In the genomic region with DNA sequence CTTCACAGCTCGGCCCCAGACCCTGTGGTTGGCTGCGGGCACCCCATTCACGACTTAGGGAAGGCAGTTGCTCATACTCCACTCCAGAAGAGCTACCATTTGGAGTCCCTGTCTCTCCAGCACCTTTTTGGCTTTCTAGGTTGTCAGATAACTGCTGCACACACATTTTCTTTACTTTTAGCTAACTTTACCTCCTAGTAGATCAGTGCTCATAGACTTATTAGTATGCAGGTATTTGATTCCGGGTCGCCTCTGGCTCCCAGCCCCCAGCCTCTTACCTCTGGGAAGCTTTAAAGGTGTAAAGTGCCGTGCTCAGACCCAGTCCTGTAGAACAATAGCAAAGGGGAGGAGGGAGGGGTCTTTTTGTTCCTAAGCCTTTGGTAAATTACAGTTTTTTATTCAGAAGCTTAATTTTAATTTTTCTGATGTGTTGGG, we compare ENCODE assay signal across 8 cellular contexts.
DNase-seq lines count a peak whose midpoint lies in the region; ATAC-seq and TF ChIP-seq lines count a peak whose summit lies in the region.

No MANE protein-coding gene starts in this region.

- no peak for TF ChIP-seq CTCF in WERI-Rb-1 (IDR thresholded peaks at IDR 0.05; ENCODE audit: low read depth, low read length)

- no peaks in the 10 kb centered on the region for H3K9me3 ChIP-seq in WERI-Rb-1 (ENCODE audit: severe bottlenecking)
- H3K9me3 ChIP-seq in iPS DF 6.9 (ENCODE audit: control insufficient read depth, insufficient read depth, low read length): no peaks in the 10 kb centered on the region

- peak overlapping the region; percentile 85 for H3K4me3 ChIP-seq in WERI-Rb-1 (ENCODE audit: low read depth, low read length)
- peak overlapping the region; percentile 97 for H3K4me3 ChIP-seq in iPS DF 6.9 (ENCODE audit: low read length)

- no peaks in the 10 kb centered on the region for H3K27me3 Mint-ChIP-seq in activated T-cell treated with anti-CD3 and anti-CD28 coated beads, Interleukin-2, amount 50 U/mL, for 72 hours (ENCODE audit: low read depth)

- H3K27ac Mint-ChIP-seq in activated T-cell treated with anti-CD3 and anti-CD28 coated beads, Interleukin-2, amount 50 U/mL, for 72 hours: peak overlapping the region; percentile 95
- peak overlapping the region; percentile 97 for H3K27ac Mint-ChIP-seq in stimulated activated effector memory CD8-positive, alpha-beta T cell treated with anti-CD3 and anti-CD28 coated beads, Interleukin-12 subunit alpha, Interleukin-12 subunit beta, amount 100 ng/mL, for 72 hours

- no peaks in the 10 kb centered on the region for H3K27me3 ChIP-seq in WERI-Rb-1 (ENCODE audit: insufficient read depth, low read depth, severe bottlenecking)
- H3K27me3 ChIP-seq in iPS DF 6.9 (ENCODE audit: control insufficient read depth, insufficient read depth, low read length): no peaks in the 10 kb centered on the region

- peak overlapping the region; percentile 94 to 96 for H3K4me3 Mint-ChIP-seq in activated T-cell treated with anti-CD3 and anti-CD28 coated beads, Interleukin-2, amount 50 U/mL, for 72 hours
- H3K4me3 Mint-ChIP-seq in stimulated activated effector memory CD8-positive, alpha-beta T cell treated with anti-CD3 and anti-CD28 coated beads, Interleukin-12 subunit alpha, Interleukin-12 subunit beta, amount 100 ng/mL, for 72 hours: peak overlapping the region; percentile 88

- ATAC-seq in activated T-cell treated with anti-CD3 and anti-CD28 coated beads, Interleukin-2, amount 50 U/mL, for 72 hours (replicated peaks in 1 of 2): peak; percentile 9 to 11
- peak; percentile 15 for ATAC-seq in stimulated activated effector memory CD8-positive, alpha-beta T cell treated with anti-CD3 and anti-CD28 coated beads, Interleukin-12 subunit alpha, Interleukin-12 subunit beta, amount 100 ng/mL, for 72 hours
- ATAC-seq in HG02610 (IDR thresholded peaks at IDR 0.05; ENCODE audit: unreplicated experiment) (no peak), HG02798 (IDR thresholded peaks at IDR 0.05; ENCODE audit: poor library complexity, unreplicated experiment) (no peak)

- H3K27ac ChIP-seq in WERI-Rb-1 (peak overlapping the region; percentile 96), iPS DF 6.9 (ENCODE audit: low read length) (peak overlapping the region; percentile 12)

- H3K9me3 Mint-ChIP-seq in activated T-cell treated with anti-CD3 and anti-CD28 coated beads, Interleukin-2, amount 50 U/mL, for 72 hours: no peaks in the 10 kb centered on the region
- no peaks in the 10 kb centered on the region for H3K9me3 Mint-ChIP-seq in stimulated activated effector memory CD8-positive, alpha-beta T cell treated with anti-CD3 and anti-CD28 coated beads, Interleukin-12 subunit alpha, Interleukin-12 subunit beta, amount 100 ng/mL, for 72 hours

- H3K4me1 Mint-ChIP-seq in activated T-cell treated with anti-CD3 and anti-CD28 coated beads, Interleukin-2, amount 50 U/mL, for 72 hours (ENCODE audit: low read depth): peaks cover 72% of the 10 kb centered on the region
- H3K4me1 Mint-ChIP-seq in stimulated activated effector memory CD8-positive, alpha-beta T cell treated with anti-CD3 and anti-CD28 coated beads, Interleukin-12 subunit alpha, Interleukin-12 subunit beta, amount 100 ng/mL, for 72 hours: peaks cover 59% of the 10 kb centered on the region

- peaks cover 3% of the 10 kb centered on the region; the same call in 1 of the 2 replicates for H3K4me1 ChIP-seq in iPS DF 6.9 (ENCODE audit: control insufficient read depth, insufficient read depth, low read length)

- no CpG with 5 or more reads among the region's 6 CpGs for WGBS in iPS DF 6.9 (ENCODE audit: insufficient coverage, insufficient read length)

- H3K36me3 ChIP-seq in WERI-Rb-1: no peaks in the 10 kb centered on the region
- H3K36me3 ChIP-seq in iPS DF 6.9 (ENCODE audit: control insufficient read depth, insufficient read depth, low read length): no peaks in the 10 kb centered on the region

- no peak for DNase-seq in activated T-cell treated with anti-CD3 and anti-CD28 coated beads, Interleukin-2, amount 50 U/mL, for 72 hours
- DNase-seq in activated T-cell treated with anti-CD3 and anti-CD28 coated beads, Interleukin-2, amount 50 U/mL, for 48 hours: no peak
- no peak for DNase-seq in WERI-Rb-1
- DNase-seq in iPS DF 6.9 (ENCODE audit: low read depth, low spot score): no peak
- no peak for DNase-seq in stimulated activated effector memory CD8-positive, alpha-beta T cell treated with anti-CD3 and anti-CD28 coated beads, Interleukin-12 subunit alpha, Interleukin-12 subunit beta, amount 100 ng/mL, for 72 hours (ENCODE audit: low spot score in 2 of 2)
- no peak for DNase-seq in NK-92 treated with Interleukin-12 subunit alpha and Interleukin-12 subunit beta, amount 100 ng/mL, for 24 hours (lab: John Stamatoyannopoulos, UW)

- H3K36me3 Mint-ChIP-seq in activated T-cell treated with anti-CD3 and anti-CD28 coated beads, Interleukin-2, amount 50 U/mL, for 72 hours (ENCODE audit: insufficient read depth in 2 of 2): peaks cover 13 to 23% of the 10 kb centered on the region in 2 donors
- peaks cover 7% of the 10 kb centered on the region for H3K36me3 Mint-ChIP-seq in stimulated activated effector memory CD8-positive, alpha-beta T cell treated with anti-CD3 and anti-CD28 coated beads, Interleukin-12 subunit alpha, Interleukin-12 subunit beta, amount 100 ng/mL, for 72 hours

Comparison
In these comparisons a context has a peak if more than half of its experiments do, and no peak if none do; other contexts are left out.
1. ATAC-seq: peak in activated T-cell treated with anti-CD3 and anti-CD28 coated beads, Interleukin-2, amount 50 U/mL, for 72 hours (2 of 2) and stimulated activated effector memory CD8-positive, alpha-beta T cell treated with anti-CD3 and anti-CD28 coated beads, Interleukin-12 subunit alpha, Interleukin-12 subunit beta, amount 100 ng/mL, for 72 hours (single experiment); none in HG02610 (single experiment) and HG02798 (single experiment).